8 cellular contexts compared by ENCODE assay signal in genomic region chr20:25296094-25297093, GRCh38. TPM values are rescaled to one million over a fixed set of nuclear protein-coding genes. Genes with fewer than 3 reads are reported as not detected.
DNase-seq lines count a peak whose midpoint lies in the region; ATAC-seq and TF ChIP-seq lines count a peak whose summit lies in the region.

No MANE protein-coding gene starts in this region.

- no peak overlapping the region for H3K9ac ChIP-seq in DND-41 (ENCODE audit: low read depth, low read length)

- H3K27ac ChIP-seq in DND-41 (ENCODE audit: low read length) (no peak overlapping the region), ascending aorta (peak overlapping the region; percentile 61 to 64), substantia nigra (ENCODE audit: low read depth, low read length, poor library complexity, severe bottlenecking) (peak overlapping the region; percentile 54)

- TF ChIP-seq CTCF in DND-41 (IDR thresholded peaks at IDR 0.05; ENCODE audit: borderline replicate concordance, extremely low read depth, low read length, poor library complexity, severe bottlenecking): peak; percentile 70
- peak; percentile 48; the same call in 1 of the 2 replicates for TF ChIP-seq CTCF in LNCAP (IDR thresholded peaks at IDR 0.05)
- peak in 1 of 3 experiments; percentile 29 for TF ChIP-seq CTCF in ascending aorta (IDR thresholded peaks at IDR 0.05)
- peak; percentile 54 for TF ChIP-seq CTCF in kidney epithelial cell (IDR thresholded peaks at IDR 0.05; ENCODE audit: insufficient read depth, low read length, poor library complexity, severe bottlenecking)

- no peaks in the 10 kb centered on the region for H3K79me2 ChIP-seq in DND-41 (ENCODE audit: insufficient read depth, low read length)

- no peak overlapping the region for H2AFZ ChIP-seq in DND-41 (ENCODE audit: low read depth, low read length)

- H3K36me3 ChIP-seq in DND-41 (ENCODE audit: insufficient read depth, low read length) (peaks cover 83% of the 10 kb centered on the region), ascending aorta (peaks cover 18 to 59% of the 10 kb centered on the region in 2 donors), kidney epithelial cell (ENCODE audit: control insufficient read depth, insufficient read depth, low read length) (peaks cover 8% of the 10 kb centered on the region)

- H3K9me3 ChIP-seq in DND-41 (ENCODE audit: insufficient read depth, low read length, severe bottlenecking): no peaks in the 10 kb centered on the region
- H3K9me3 ChIP-seq in ascending aorta: no peaks in the 10 kb centered on the region

- peak; percentile 60 for DNase-seq in DND-41
- DNase-seq in ascending aorta (ENCODE audit: low spot score in 2 of 2): no peak
- DNase-seq in kidney epithelial cell (ENCODE audit: low read depth): no peak
- peak in 30 of 49 donors; percentile 15 to 78 (median 52) for DNase-seq in substantia nigra (lab: John Stamatoyannopoulos, UW)
- DNase-seq in cerebellum (ENCODE audit: low spot score): no peak
- no peak for DNase-seq in activated effector memory CD4-positive, alpha-beta T cell treated with Interleukin-2 at 50 U/mL for 16 hours

- H3K27me3 ChIP-seq in DND-41 (ENCODE audit: insufficient read depth, low read length, poor library complexity) (no peaks in the 10 kb centered on the region), ascending aorta (no peaks in the 10 kb centered on the region), kidney epithelial cell (ENCODE audit: control insufficient read depth, insufficient read depth, low read length) (no peaks in the 10 kb centered on the region)

- H3K4me3 ChIP-seq in DND-41 (ENCODE audit: low read depth in 1 of 2, low read length in 2 of 2) (no peak overlapping the region), ascending aorta (no peak overlapping the region), kidney epithelial cell (ENCODE audit: low read depth, low read length) (no peak overlapping the region)

- no peak overlapping the region for H3K4me2 ChIP-seq in DND-41 (ENCODE audit: insufficient read depth, low read length)

- ATAC-seq in DND-41 (ENCODE audit: insufficient read depth, low read depth) (peak; percentile 51), GM19395 (IDR thresholded peaks at IDR 0.05; ENCODE audit: unreplicated experiment) (peak; percentile 49)

- 0 out of 2 replicates have a peak, but pooled peaks cover 3% of the 10 kb centered on the region for H4K20me1 ChIP-seq in DND-41 (ENCODE audit: insufficient read depth, low read length)

- intact Hi-C loops in ascending aorta (cut with DNase I): loop anchor here (5.0 to 10.0 kb wide), 3 partner anchors 99 to 398 kb away; partner anchors contain the start of genes ACSS1, ENTPD6 and ZNF337

- H3K4me1 ChIP-seq in DND-41 (ENCODE audit: insufficient read depth, low read length) (no peaks in the 10 kb centered on the region), ascending aorta (peaks cover 7 to 27% of the 10 kb centered on the region in 2 donors)

RNA-seq across cellular contexts. Expression of gene PYGB, which starts 48.5 kb away (rescaled TPM):
- total RNA-seq in ascending aorta: 125 TPM
- 167 and 193 TPM in 2 replicates for total RNA-seq in kidney epithelial cell
- 61.5 TPM for total RNA-seq in cerebellum

Comparison
In these comparisons a context has a peak if more than half of its experiments do, and no peak if none do; other contexts are left out.
1. DNase-seq: peak in DND-41 (single experiment) and substantia nigra (30 of 49); none in ascending aorta (0 of 2), kidney epithelial cell (single experiment), cerebellum (single experiment) and activated effector memory CD4-positive, alpha-beta T cell treated with Interleukin-2 at 50 U/mL for 16 hours (single experiment).